In genomic region chr9:92607773-92608172, GRCh38 we compare ENCODE assay signal across 12 cellular contexts.
DNase-seq lines count a peak whose midpoint lies in the region; ATAC-seq and TF ChIP-seq lines count a peak whose summit lies in the region.
"Had no signal": no experiment of that assay in that cellular context is flagged by ENCODE, and none has a peak within 500 bp of the region (broad histone marks: within the 10 kb centered on the region; RNA-seq: fewer than 3 reads in every experiment).

No MANE protein-coding gene starts in this region.

- H3K4me1 ChIP-seq in cardiac muscle cell (ENCODE audit: low read depth), result no peaks in the 10 kb centered on the region
- H3K4me1 ChIP-seq in left ventricle myocardium inferior, result peaks cover 52% of the 10 kb centered on the region
- peaks cover 0 to 2% of the 10 kb centered on the region in 2 donors for H3K4me1 ChIP-seq in aorta (ENCODE audit: control insufficient read depth in 1 of 2, insufficient read depth in 2 of 2, low read length in 2 of 2)
- no peaks in the 10 kb centered on the region for H3K4me1 ChIP-seq in foreskin keratinocyte

- peaks cover 3% of the 10 kb centered on the region for H3K4me1 Mint-ChIP-seq in activated CD4-positive, alpha-beta T cell treated with anti-CD3 and anti-CD28 coated beads, Interleukin-2, amount 10 ng/mL, durations not matched to agents 7 days and 5 days
- H3K4me1 Mint-ChIP-seq: B cell had no signal

- H3K4me3 ChIP-seq in cardiac muscle cell, result no peak overlapping the region
- no peak overlapping the region for H3K4me3 ChIP-seq in left ventricle myocardium inferior
- no peak overlapping the region for H3K4me3 ChIP-seq in aorta (ENCODE audit: low read length in 2 of 2)

- no peak overlapping the region for H3K4me3 Mint-ChIP-seq in activated CD4-positive, alpha-beta T cell treated with anti-CD3 and anti-CD28 coated beads, Interleukin-2, amount 10 ng/mL, durations not matched to agents 7 days and 5 days
- H3K4me3 Mint-ChIP-seq: B cell had no signal

- TF ChIP-seq CTCF in cardiac muscle cell (IDR thresholded peaks at IDR 0.05; ENCODE audit: low read depth, low read length) (no peak), left ventricle myocardium inferior (IDR thresholded peaks at IDR 0.05; ENCODE audit: borderline replicate concordance) (no peak), foreskin keratinocyte (conservative IDR thresholded peaks at IDR 0.05) (no peak)

- H3K27me3 ChIP-seq in cardiac muscle cell, result no peaks in the 10 kb centered on the region
- no peaks in the 10 kb centered on the region for H3K27me3 ChIP-seq in left ventricle myocardium inferior (ENCODE audit: low read depth)
- H3K27me3 ChIP-seq in aorta (ENCODE audit: control insufficient read depth in 1 of 2, insufficient read depth in 2 of 2, low read length in 1 of 2), result no peaks in the 10 kb centered on the region
- H3K27me3 ChIP-seq in foreskin keratinocyte, result no peaks in the 10 kb centered on the region

- ATAC-seq in Right ventricle myocardium inferior, result no peak
- ATAC-seq in aorta (ENCODE audit: low FRiP score), result peak; percentile 13
- no peak for ATAC-seq in HG02763 (IDR thresholded peaks at IDR 0.05; ENCODE audit: unreplicated experiment)
- ATAC-seq in foreskin keratinocyte, result no peak

- H3K27ac ChIP-seq in cardiac muscle cell, result no peak overlapping the region
- H3K27ac ChIP-seq in left ventricle myocardium inferior (replicated peaks), result peak overlapping the region; percentile 86
- peak overlapping the region in 1 of 2 donors; percentile 66 for H3K27ac ChIP-seq in aorta (ENCODE audit: low read depth in 1 of 2, low read length in 2 of 2)
- H3K27ac ChIP-seq in foreskin keratinocyte, result no peak overlapping the region
- H3K27ac ChIP-seq: parathyroid adenoma had no signal

- CTCF ChIA-PET in activated CD4-positive, alpha-beta T cell treated with anti-CD3 and anti-CD28 coated beads, Interleukin-2, amount 10 ng/mL, durations not matched to agents 7 days and 5 days (lab: Charles Lee), result no interaction called here

- H3K9me3 Mint-ChIP-seq in activated CD4-positive, alpha-beta T cell treated with anti-CD3 and anti-CD28 coated beads, Interleukin-2, amount 10 ng/mL, durations not matched to agents 7 days and 5 days, result peaks cover 5% of the 10 kb centered on the region

- no peak overlapping the region for H3K27ac Mint-ChIP-seq in activated CD4-positive, alpha-beta T cell treated with anti-CD3 and anti-CD28 coated beads, Interleukin-2, amount 10 ng/mL, durations not matched to agents 7 days and 5 days
- H3K27ac Mint-ChIP-seq: B cell had no signal

- intact Hi-C loops in Right ventricle myocardium inferior (cut with DNase I) (loop anchor here (5.0 to 10.0 kb wide), 2 partner anchors 73 to 125 kb away; partner anchors contain the start of genes ASPN and ECM2), left ventricle myocardium inferior (cut with micrococcal nuclease) (no loop called here), aorta (cut with DNase I) (no loop called here)

- peaks cover 20% of the 10 kb centered on the region for H3K36me3 Mint-ChIP-seq in activated CD4-positive, alpha-beta T cell treated with anti-CD3 and anti-CD28 coated beads, Interleukin-2, amount 10 ng/mL, durations not matched to agents 7 days and 5 days (ENCODE audit: low read depth)

- WGBS in aorta, 2 donors, result 9 to 12% methylated on average over 4 of the region's 4 CpGs

- H3K36me3 ChIP-seq in cardiac muscle cell (no peaks in the 10 kb centered on the region), left ventricle myocardium inferior (peaks cover 14% of the 10 kb centered on the region), aorta (ENCODE audit: control insufficient read depth in 1 of 2, insufficient read depth in 2 of 2, low read length in 1 of 2) (no peaks in the 10 kb centered on the region)

- DNase-seq in cardiac muscle cell (ENCODE audit: low read depth in 1 of 2, low spot score in 1 of 2) (peak; percentile 4 to 64), Right ventricle myocardium inferior (ENCODE audit: missing footprints) (no peak), SHP77 (lab: John Stamatoyannopoulos, UW) (peak; percentile 88 to 89), left ventricle myocardium inferior (no peak), aorta (peak in 1 of 2 donors; percentile 61), foreskin keratinocyte (no peak)
- DNase-seq in activated CD4-positive, alpha-beta T cell treated with anti-CD3 and anti-CD28 coated beads, Interleukin-2, amount 10 ng/mL, durations not matched to agents 7 days and 5 days, result no peak
- DNase-seq: erythroblast; stimulated activated naive CD4-positive, alpha-beta T cell treated with Interleukin-2 at 50 U/mL for 16 hours had no signal

- H3K27me3 Mint-ChIP-seq in activated CD4-positive, alpha-beta T cell treated with anti-CD3 and anti-CD28 coated beads, Interleukin-2, amount 10 ng/mL, durations not matched to agents 7 days and 5 days, result no peaks in the 10 kb centered on the region
- H3K27me3 Mint-ChIP-seq: B cell had no signal

- POLR2A ChIA-PET in activated CD4-positive, alpha-beta T cell treated with anti-CD3 and anti-CD28 coated beads, Interleukin-2, amount 10 ng/mL, durations not matched to agents 7 days and 5 days (lab: Charles Lee), result interaction anchor here (0.5 kb wide), 1 partner anchor 482 kb away, joined by 3 read pairs; no protein-coding TSS in a partner anchor

- H3K9me3 ChIP-seq in cardiac muscle cell (ENCODE audit: low read depth), result no peaks in the 10 kb centered on the region
- peaks cover 18% of the 10 kb centered on the region for H3K9me3 ChIP-seq in left ventricle myocardium inferior (replicated peaks)
- H3K9me3 ChIP-seq in aorta (ENCODE audit: control insufficient read depth, low read length), result no peaks in the 10 kb centered on the region

Comparison
In these comparisons a context has a peak if more than half of its experiments do, and no peak if none do; other contexts are left out.
1. DNase-seq: peak in cardiac muscle cell (2 of 2) and SHP77 (2 of 2); none in Right ventricle myocardium inferior (single experiment), left ventricle myocardium inferior (single experiment), activated CD4-positive, alpha-beta T cell treated with anti-CD3 and anti-CD28 coated beads, Interleukin-2, amount 10 ng/mL, durations not matched to agents 7 days and 5 days (single experiment) and foreskin keratinocyte (0 of 2).